9 cellular contexts compared by ENCODE assay signal in genomic region chr5:59673438-59674058, GRCh38.
DNase-seq lines count a peak whose midpoint lies in the region; ATAC-seq and TF ChIP-seq lines count a peak whose summit lies in the region.
"Had no signal": no experiment of that assay in that cellular context is flagged by ENCODE, and none has a peak within 500 bp of the region (broad histone marks: within the 10 kb centered on the region; RNA-seq: fewer than 3 reads in every experiment).

No MANE protein-coding gene starts in this region.

- no peak overlapping the region for H3K27ac Mint-ChIP-seq in natural killer cell
- peak overlapping the region in 1 of 2 donors; percentile 75 for H3K27ac Mint-ChIP-seq in natural killer cell treated with Interleukin-12 subunit alpha and Interleukin-12 subunit beta and Interleukin-15 and Interleukin-18, amount 100 ng/mL, for 72 hours
- no peak overlapping the region for H3K27ac Mint-ChIP-seq in stimulated activated naive CD8-positive, alpha-beta T cell treated with anti-CD3 and anti-CD28 coated beads, Interleukin-15, amount 100 ng/mL, for 72 hours
- H3K27ac Mint-ChIP-seq: dendritic cell treated with granulocyte-macrophage colony-stimulating factor and Interleukin-4, amounts not matched to agents 40 ng/mL and 50 ng/mL, for 4 days had no signal

- H3K27me3 Mint-ChIP-seq in natural killer cell (ENCODE audit: low read depth in 2 of 2) = peaks cover 0 to 5% of the 10 kb centered on the region in 2 donors
- peaks cover 0 to 8% of the 10 kb centered on the region in 2 donors for H3K27me3 Mint-ChIP-seq in natural killer cell treated with Interleukin-12 subunit alpha and Interleukin-12 subunit beta and Interleukin-15 and Interleukin-18, amount 100 ng/mL, for 72 hours
- H3K27me3 Mint-ChIP-seq in stimulated activated naive CD8-positive, alpha-beta T cell treated with anti-CD3 and anti-CD28 coated beads, Interleukin-15, amount 100 ng/mL, for 72 hours = peaks cover 5% of the 10 kb centered on the region
- H3K27me3 Mint-ChIP-seq: dendritic cell treated with granulocyte-macrophage colony-stimulating factor and Interleukin-4, amounts not matched to agents 40 ng/mL and 50 ng/mL, for 4 days had no signal

- H3K4me1 Mint-ChIP-seq in natural killer cell = no peaks in the 10 kb centered on the region
- H3K4me1 Mint-ChIP-seq in natural killer cell treated with Interleukin-12 subunit alpha and Interleukin-12 subunit beta and Interleukin-15 and Interleukin-18, amount 100 ng/mL, for 72 hours (ENCODE audit: low read depth in 2 of 2) = peaks cover 3 to 6% of the 10 kb centered on the region in 2 donors
- H3K4me1 Mint-ChIP-seq in stimulated activated naive CD8-positive, alpha-beta T cell treated with anti-CD3 and anti-CD28 coated beads, Interleukin-15, amount 100 ng/mL, for 72 hours = no peaks in the 10 kb centered on the region

- 24 to 25% methylated on average over 4 of the region's 4 CpGs for WGBS in lower leg skin, 2 donors

- in situ Hi-C loops in SK-MEL-5 (cut with HindIII; ENCODE audit: low pct_unique_long_range_greater_than_20kb, low sequenced_read_pairs) = no loop called here

- H3K4me3 Mint-ChIP-seq in natural killer cell = no peak overlapping the region
- H3K4me3 Mint-ChIP-seq in natural killer cell treated with Interleukin-12 subunit alpha and Interleukin-12 subunit beta and Interleukin-15 and Interleukin-18, amount 100 ng/mL, for 72 hours = no peak overlapping the region
- H3K4me3 Mint-ChIP-seq in stimulated activated naive CD8-positive, alpha-beta T cell treated with anti-CD3 and anti-CD28 coated beads, Interleukin-15, amount 100 ng/mL, for 72 hours = no peak overlapping the region
- H3K4me3 Mint-ChIP-seq: dendritic cell treated with granulocyte-macrophage colony-stimulating factor and Interleukin-4, amounts not matched to agents 40 ng/mL and 50 ng/mL, for 4 days had no signal

- TF ChIP-seq CTCF in natural killer cell (IDR thresholded peaks at IDR 0.05) (peak; percentile 94), LNCAP (IDR thresholded peaks at IDR 0.05) (peak; percentile 82), fibroblast of the aortic adventitia (IDR thresholded peaks at IDR 0.05; ENCODE audit: insufficient read depth, low read length) (peak; percentile 74), lower leg skin (IDR thresholded peaks at IDR 0.05) (no peak)

- no peaks in the 10 kb centered on the region for H3K36me3 Mint-ChIP-seq in natural killer cell
- H3K36me3 Mint-ChIP-seq in natural killer cell treated with Interleukin-12 subunit alpha and Interleukin-12 subunit beta and Interleukin-15 and Interleukin-18, amount 100 ng/mL, for 72 hours = no peaks in the 10 kb centered on the region

- no peaks in the 10 kb centered on the region for H3K9me3 Mint-ChIP-seq in natural killer cell
- no peaks in the 10 kb centered on the region for H3K9me3 Mint-ChIP-seq in natural killer cell treated with Interleukin-12 subunit alpha and Interleukin-12 subunit beta and Interleukin-15 and Interleukin-18, amount 100 ng/mL, for 72 hours
- no peaks in the 10 kb centered on the region for H3K9me3 Mint-ChIP-seq in stimulated activated naive CD8-positive, alpha-beta T cell treated with anti-CD3 and anti-CD28 coated beads, Interleukin-15, amount 100 ng/mL, for 72 hours

- H3K4me3 ChIP-seq in fibroblast of the aortic adventitia (ENCODE audit: low read depth, low read length) (no peak overlapping the region), lower leg skin (ENCODE audit: low read depth, poor library complexity, severe bottlenecking) (no peak overlapping the region)

- TF ChIP-seq POLR2A in lower leg skin (IDR thresholded peaks at IDR 0.05) = no peak

- intact Hi-C loops in natural killer cell (cut with micrococcal nuclease) (loop anchor here (1.0 to 5.0 kb wide), 3 partner anchors 167 to 486 kb away; no protein-coding TSS in a partner anchor), lower leg skin (cut with DNase I; ENCODE audit: low total_unique reads) (no loop called here)

- ATAC-seq in natural killer cell = peak in 2 of 3 donors; percentile 38 to 53
- no peak for ATAC-seq in natural killer cell treated with Interleukin-12 subunit alpha and Interleukin-12 subunit beta and Interleukin-15 and Interleukin-18, amount 100 ng/mL, for 72 hours
- no peak for ATAC-seq in stimulated activated naive CD8-positive, alpha-beta T cell treated with anti-CD3 and anti-CD28 coated beads, Interleukin-15, amount 100 ng/mL, for 72 hours

- DNase-seq in natural killer cell (no peak), SK-MEL-5 (ENCODE audit: low read depth, low spot score) (peak; percentile 66), fibroblast of the aortic adventitia (ENCODE audit: low read depth) (peak; percentile 65), putamen (ENCODE audit: low spot score) (peak; percentile 30), lower leg skin (ENCODE audit: low spot score in 2 of 2) (no peak)
- DNase-seq in natural killer cell treated with Interleukin-12 subunit alpha and Interleukin-12 subunit beta and Interleukin-15 and Interleukin-18, amount 100 ng/mL, for 72 hours (ENCODE audit: low spot score) = no peak
- DNase-seq in stimulated activated naive CD8-positive, alpha-beta T cell treated with anti-CD3 and anti-CD28 coated beads, Interleukin-15, amount 100 ng/mL, for 72 hours = no peak

Comparison
In these comparisons a context has a peak if more than half of its experiments do, and no peak if none do; other contexts are left out.
1. ATAC-seq: peak in natural killer cell (2 of 3); none in natural killer cell treated with Interleukin-12 subunit alpha and Interleukin-12 subunit beta and Interleukin-15 and Interleukin-18, amount 100 ng/mL, for 72 hours (0 of 2) and stimulated activated naive CD8-positive, alpha-beta T cell treated with anti-CD3 and anti-CD28 coated beads, Interleukin-15, amount 100 ng/mL, for 72 hours (single experiment).
2. DNase-seq: peak in SK-MEL-5 (single experiment), fibroblast of the aortic adventitia (single experiment) and putamen (single experiment); none in natural killer cell (single experiment), natural killer cell treated with Interleukin-12 subunit alpha and Interleukin-12 subunit beta and Interleukin-15 and Interleukin-18, amount 100 ng/mL, for 72 hours (single experiment), lower leg skin (0 of 2) and stimulated activated naive CD8-positive, alpha-beta T cell treated with anti-CD3 and anti-CD28 coated beads, Interleukin-15, amount 100 ng/mL, for 72 hours (0 of 2).
3. CTCF ChIP-seq: peak in natural killer cell (single experiment), LNCAP (single experiment) and fibroblast of the aortic adventitia (single experiment); none in lower leg skin (0 of 3).